Comparison of ENCODE assay signal across 8 cellular contexts in the genomic region with DNA sequence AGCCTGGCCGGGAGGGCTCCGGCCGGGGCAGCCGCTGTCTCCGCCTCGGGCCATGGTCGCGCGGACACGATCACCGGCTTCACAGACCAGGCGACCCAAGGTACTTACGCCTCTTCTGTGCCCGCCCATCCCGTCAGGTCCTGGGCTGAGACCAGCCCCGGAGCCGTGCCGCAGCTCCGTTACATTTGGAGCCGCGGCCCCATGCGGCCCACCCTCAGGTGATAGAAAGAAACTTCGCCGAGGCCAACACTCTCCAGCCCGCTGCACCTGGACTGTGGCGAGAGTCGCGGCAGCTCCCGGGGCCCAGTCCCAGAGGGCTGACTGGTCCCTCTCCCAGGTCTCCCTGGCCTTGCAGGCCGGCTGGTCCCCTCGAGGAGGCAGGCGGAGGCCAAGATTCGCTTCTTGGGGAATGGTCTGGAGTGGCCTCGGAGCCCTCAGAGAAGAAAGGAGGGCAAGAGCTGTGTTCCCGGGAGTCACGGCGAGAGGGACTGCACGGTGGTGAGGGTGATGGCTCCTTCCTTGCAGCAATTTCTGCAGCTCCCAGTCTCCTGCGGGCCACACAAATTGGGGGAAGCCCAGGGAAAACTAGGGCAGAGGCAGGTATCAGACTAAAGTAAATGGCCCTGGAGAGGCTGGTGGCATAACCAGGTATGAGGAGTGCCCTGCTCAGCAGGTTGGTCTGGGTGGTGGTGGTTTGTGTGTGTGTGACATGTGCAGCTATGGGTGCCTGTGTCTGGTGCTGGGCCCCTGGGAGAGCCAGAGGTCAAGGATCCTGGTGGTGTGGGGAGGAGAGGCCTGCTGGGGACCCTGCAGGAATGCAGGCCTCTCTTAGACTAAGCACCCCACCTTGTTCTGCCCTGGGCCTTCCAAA. TPM values are rescaled to one million over a fixed set of nuclear protein-coding genes. Genes with fewer than 3 reads are reported as not detected.
DNase-seq lines count a peak whose midpoint lies in the region; ATAC-seq, FAIRE-seq and TF ChIP-seq lines count a peak whose summit lies in the region.
"Had no signal": no experiment of that assay in that cellular context is flagged by ENCODE, and none has a peak within 500 bp of the region (broad histone marks: within the 10 kb centered on the region; RNA-seq: fewer than 3 reads in every experiment).

No MANE protein-coding gene starts in this region.

- peaks cover 93% of the 10 kb centered on the region for H3K27me3 ChIP-seq in RWPE2 (ENCODE audit: insufficient read depth, poor library complexity, severe bottlenecking)
- H3K27me3 ChIP-seq in right cardiac atrium (ENCODE audit: control insufficient read depth, insufficient read depth) = no peaks in the 10 kb centered on the region

- DNase-seq in GM19239 (ENCODE audit: insufficient read length, low spot score) (peak; percentile 40), RWPE2 (ENCODE audit: low spot score) (no peak), right cardiac atrium (no peak), SIG-M5 treated with dmso at 0.1 percent for 504 hours (lab: John Stamatoyannopoulos, UW; ENCODE audit: unreplicated experiment) (no peak), NCI-H1436 treated with DMSO at 0.1 percent for 48 hours (lab: John Stamatoyannopoulos, UW) (no peak), NCI-H524 treated with DMSO at 0.1 percent for 48 hours (lab: John Stamatoyannopoulos, UW) (no peak)

- H3K4me1 ChIP-seq in RWPE2 (ENCODE audit: insufficient read depth, poor library complexity, severe bottlenecking) (no peaks in the 10 kb centered on the region), right cardiac atrium (ENCODE audit: control insufficient read depth, insufficient read depth, low read length) (peaks cover 4% of the 10 kb centered on the region)

- no peak for TF ChIP-seq CTCF in RWPE2 (IDR thresholded peaks at IDR 0.05; ENCODE audit: poor library complexity, severe bottlenecking)

- H3K27ac ChIP-seq in RWPE2 (ENCODE audit: poor library complexity, severe bottlenecking) (no peak overlapping the region), right cardiac atrium (ENCODE audit: low read length) (no peak overlapping the region), skin epidermis (peak overlapping the region in 6 of 21 experiments; percentile 7 to 71 (median 34))
- H3K27ac ChIP-seq: HL-60 had no signal

- WGBS in right cardiac atrium = 27% methylated on average over 39 of the region's 39 CpGs

- no peak; the same call in 2 of the 3 replicates for ATAC-seq in RWPE2 (ENCODE audit: low read depth)
- no peak for ATAC-seq in right cardiac atrium

- no peaks in the 10 kb centered on the region for H3K36me3 ChIP-seq in RWPE2 (ENCODE audit: low read depth)

- FAIRE-seq in GM19239 (lab: Jason Lieb, UNC) = no peak

- H3K9me3 ChIP-seq in RWPE2 (ENCODE audit: severe bottlenecking) (no peaks in the 10 kb centered on the region), right cardiac atrium (ENCODE audit: control insufficient read depth, low read length) (no peaks in the 10 kb centered on the region)

- H3K4me3 ChIP-seq in RWPE2 (ENCODE audit: severe bottlenecking) (peak overlapping the region; percentile 8), right cardiac atrium (ENCODE audit: low read length) (peak overlapping the region; percentile 58), skin epidermis (peak overlapping the region in 5 of 7 experiments; percentile 7 to 42 (median 21))

- intact Hi-C loops in right cardiac atrium (cut with DNase I) = loop anchor here in 1 of 4 donors (10.0 kb wide), 1 partner anchor 447 kb away; no protein-coding TSS in a partner anchor

RNA-seq across cellular contexts. Expression of gene GDF7, which starts 0.8 kb away (rescaled TPM):
- total RNA-seq in right cardiac atrium = under 1 TPM; 0.26 to 0.79 (median 0.60) TPM
- 0.25 TPM for polyA plus RNA-seq in right cardiac atrium

RNA-seq across cellular contexts. Expression of gene HS1BP3, which starts 16.9 kb away (rescaled TPM):
- total RNA-seq in right cardiac atrium = 10 to 100 TPM; 21.8 to 26.4 (median 25.3) TPM
- polyA plus RNA-seq in right cardiac atrium = 29.8 TPM

Comparison
In these comparisons a context has a peak if more than half of its experiments do, and no peak if none do; other contexts are left out.
1. H3K4me3 ChIP-seq: peak in every context shown above with its lines; median percentile 58 in right cardiac atrium; 21 in skin epidermis; 8 in RWPE2.